ENCODE assay signal across 13 cellular contexts in the genomic region with DNA sequence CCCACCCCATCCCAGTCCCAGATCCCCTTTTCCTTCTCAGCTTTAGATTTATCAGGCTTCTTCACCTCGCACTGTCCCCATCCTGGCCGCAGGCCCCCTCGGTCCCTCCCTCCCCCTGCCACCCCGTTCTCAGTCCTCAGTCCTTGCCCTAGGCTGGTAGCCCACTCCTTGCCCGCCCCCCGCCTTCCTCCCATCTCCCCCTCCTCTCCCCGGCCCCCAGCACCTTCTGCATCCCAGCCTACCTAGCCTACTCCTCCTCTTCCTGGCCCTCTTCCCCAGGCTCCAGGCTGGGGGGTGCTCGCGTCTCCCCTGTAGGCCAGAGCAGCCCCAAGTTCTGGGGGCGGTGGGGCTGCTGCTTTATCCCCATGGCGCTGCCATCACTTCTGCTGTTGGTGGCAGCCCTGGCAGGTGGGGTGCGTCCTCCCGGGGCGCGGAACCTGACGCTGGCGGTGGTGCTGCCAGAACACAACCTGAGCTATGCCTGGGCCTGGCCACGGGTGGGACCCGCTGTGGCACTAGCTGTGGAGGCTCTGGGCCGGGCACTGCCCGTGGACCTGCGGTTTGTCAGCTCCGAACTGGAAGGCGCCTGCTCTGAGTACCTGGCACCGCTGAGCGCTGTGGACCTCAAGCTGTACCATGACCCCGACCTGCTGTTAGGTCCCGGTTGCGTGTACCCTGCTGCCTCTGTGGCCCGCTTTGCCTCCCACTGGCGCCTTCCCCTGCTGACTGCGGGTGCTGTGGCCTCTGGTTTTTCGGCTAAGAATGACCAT. TPM values are rescaled to one million over a fixed set of nuclear protein-coding genes. Genes with fewer than 3 reads are reported as not detected.
DNase-seq lines count a peak whose midpoint lies in the region; ATAC-seq and TF ChIP-seq lines count a peak whose summit lies in the region.
"Had no signal": no experiment of that assay in that cellular context is flagged by ENCODE, and none has a peak within 500 bp of the region (broad histone marks: within the 10 kb centered on the region; RNA-seq: fewer than 3 reads in every experiment).

No MANE protein-coding gene starts in this region.

- TF ChIP-seq EP300 in upper lobe of left lung (IDR thresholded peaks at IDR 0.05): no peak

- peak overlapping the region; percentile 24; the same call in 1 of the 2 replicates for H3K27ac ChIP-seq in WERI-Rb-1
- H3K27ac ChIP-seq in fibroblast of lung (ENCODE audit: insufficient read depth, low read length): no peak overlapping the region
- H3K27ac ChIP-seq in neuronal stem cell (replicated peaks; ENCODE audit: low read length): no peak overlapping the region
- H3K27ac ChIP-seq in upper lobe of left lung: peak overlapping the region; percentile 59 to 88 (median 82)

- H3K4me2 ChIP-seq in fibroblast of lung (ENCODE audit: extremely low read depth, insufficient read depth, low read length) (peak overlapping the region; percentile 86), neuronal stem cell (ENCODE audit: insufficient read depth, low read length, poor library complexity, severe bottlenecking) (no peak overlapping the region)

- peak overlapping the region; percentile 78 for H3K4ac ChIP-seq in neuronal stem cell (ENCODE audit: low read length)

- H3K18ac ChIP-seq in neuronal stem cell (ENCODE audit: low read length): peak overlapping the region; percentile 60

- H3K4me3 ChIP-seq in WERI-Rb-1 (ENCODE audit: low read depth, low read length) (peak overlapping the region; percentile 63), fibroblast of lung (replicated peaks in 1 of 4; ENCODE audit: control extremely low read depth in 1 of 4, insufficient read depth in 1 of 4, low read depth in 3 of 4, low read length in 4 of 4) (peak overlapping the region in 2 of 4 experiments; percentile 59 to 65), neuronal stem cell (ENCODE audit: low read length in 2 of 2) (no peak overlapping the region), upper lobe of left lung (peak overlapping the region in 3 of 4 donors; percentile 44 to 57 (median 49))

- H2AFZ ChIP-seq in fibroblast of lung (ENCODE audit: low read length) (no peak overlapping the region), neuronal stem cell (ENCODE audit: low read length) (no peak overlapping the region)

- H3K9ac ChIP-seq in fibroblast of lung (ENCODE audit: insufficient read depth, low read length) (peak overlapping the region; percentile 68), neuronal stem cell (ENCODE audit: low read depth, low read length, poor library complexity) (peak overlapping the region; percentile 53)

- peaks cover 2% of the 10 kb centered on the region for H3K79me1 ChIP-seq in neuronal stem cell (ENCODE audit: low read depth, low read length)

- in situ Hi-C loops in KBM-7 (cut with MboI; ENCODE audit: low pct_unique_long_range_greater_than_20kb, low sequenced_read_pairs): no loop called here

- H2BK120ac ChIP-seq in neuronal stem cell (ENCODE audit: low read depth, low read length): no peak overlapping the region

- ATAC-seq in upper lobe of left lung (ENCODE audit: low FRiP score in 2 of 2) (no peak), HG02973 (IDR thresholded peaks at IDR 0.05; ENCODE audit: unreplicated experiment) (no peak)
- ATAC-seq: HCT116; natural killer cell; stimulated activated effector memory CD8-positive, alpha-beta T cell treated with anti-CD3 and anti-CD28 coated beads, Interleukin-12 subunit alpha, Interleukin-12 subunit beta, amount 100 ng/mL, for 72 hours had no signal

- peak overlapping the region; percentile 70 for H2BK5ac ChIP-seq in neuronal stem cell (ENCODE audit: low read length)

- no CpG with 5 or more reads among the region's 33 CpGs for WGBS in neuronal stem cell (ENCODE audit: extremely low coverage in 2 of 2, insufficient read length in 2 of 2, insufficient replicate concordance in 1 of 2), 2 donors
- WGBS in upper lobe of left lung, 2 donors: 83 to 90% methylated on average over 18 to 33 of the region's 33 CpGs

- H4K20me1 ChIP-seq in fibroblast of lung (ENCODE audit: control insufficient read depth, extremely low read depth, insufficient read depth, low read length): no peaks in the 10 kb centered on the region

- peaks cover 4% of the 10 kb centered on the region for H3K79me2 ChIP-seq in fibroblast of lung (ENCODE audit: control insufficient read depth, insufficient read depth, low read length)

- H3K4me1 ChIP-seq in fibroblast of lung (ENCODE audit: control insufficient read depth, extremely low read depth, insufficient read depth, low read length) (peaks cover 14% of the 10 kb centered on the region), neuronal stem cell (ENCODE audit: control insufficient read depth in 2 of 2, insufficient read depth in 1 of 2, low read depth in 1 of 2, low read length in 2 of 2) (peaks cover 6 to 7% of the 10 kb centered on the region in 2 donors), upper lobe of left lung (peaks cover 23 to 32% (median 28%) of the 10 kb centered on the region in 4 donors)

- H4K8ac ChIP-seq in neuronal stem cell (ENCODE audit: low read depth, low read length): no peak overlapping the region

- peak overlapping the region; percentile 91 for H2AK5ac ChIP-seq in neuronal stem cell (ENCODE audit: low read depth, low read length)

- peaks cover 34% of the 10 kb centered on the region for H3K36me3 ChIP-seq in WERI-Rb-1
- no peaks in the 10 kb centered on the region for H3K36me3 ChIP-seq in fibroblast of lung (ENCODE audit: control insufficient read depth, insufficient read depth, low read length)
- peaks cover 0 to 4% of the 10 kb centered on the region in 2 donors for H3K36me3 ChIP-seq in neuronal stem cell (replicated peaks in 1 of 2; ENCODE audit: control insufficient read depth in 2 of 2, insufficient read depth in 2 of 2, low read length in 2 of 2)
- no peaks in the 10 kb centered on the region for H3K36me3 ChIP-seq in upper lobe of left lung

- no peaks in the 10 kb centered on the region for H3K27me3 ChIP-seq in WERI-Rb-1 (ENCODE audit: insufficient read depth, low read depth, severe bottlenecking)
- no peaks in the 10 kb centered on the region for H3K27me3 ChIP-seq in fibroblast of lung (ENCODE audit: control insufficient read depth, insufficient read depth, low read length)
- H3K27me3 ChIP-seq in neuronal stem cell (ENCODE audit: control insufficient read depth in 3 of 3, insufficient read depth in 3 of 3, low read depth in 1 of 3, low read length in 3 of 3): peaks cover 0 to 19% (median 0%) of the 10 kb centered on the region in 3 experiments
- H3K27me3 ChIP-seq in upper lobe of left lung: no peaks in the 10 kb centered on the region

- H4K91ac ChIP-seq in neuronal stem cell (ENCODE audit: low read depth, low read length, poor library complexity): peak overlapping the region; percentile 89

- TF ChIP-seq CTCF in WERI-Rb-1 (IDR thresholded peaks at IDR 0.05; ENCODE audit: low read depth, low read length) (no peak), fibroblast of lung (conservative IDR thresholded peaks at IDR 0.05 in 1 of 2, IDR thresholded peaks at IDR 0.05 in 1 of 2; ENCODE audit: low read depth in 1 of 2, low read length in 2 of 2) (no peak), upper lobe of left lung (IDR thresholded peaks at IDR 0.05) (no peak)

- peak overlapping the region; percentile 77 for H2BK12ac ChIP-seq in neuronal stem cell (ENCODE audit: low read length)

- DNase-seq in WERI-Rb-1 (no peak), fibroblast of lung (ENCODE audit: low read depth in 2 of 2) (no peak), neuronal stem cell (ENCODE audit: low spot score) (no peak), upper lobe of left lung (peak in 1 of 2 donors; percentile 82), KBM-7 (no peak), occipital lobe (lab: John Stamatoyannopoulos, UW) (no peak)
- DNase-seq: activated naive CD8-positive, alpha-beta T cell treated with anti-CD3 and anti-CD28 coated beads, Interleukin-2, amount 10 ng/mL, durations not matched to agents 7 days and 5 days; KG1; natural killer cell; NCI-H2029 treated with DMSO at 0.1 percent for 48 hours had no signal

- H3K9me3 ChIP-seq in WERI-Rb-1 (ENCODE audit: severe bottlenecking) (no peaks in the 10 kb centered on the region), fibroblast of lung (ENCODE audit: control insufficient read depth, insufficient read depth, low read depth, low read length) (no peaks in the 10 kb centered on the region), neuronal stem cell (replicated peaks in 1 of 2; ENCODE audit: control insufficient read depth in 2 of 2, insufficient read depth in 1 of 2, low read depth in 1 of 2, low read length in 2 of 2) (no peaks in the 10 kb centered on the region), upper lobe of left lung (no peaks in the 10 kb centered on the region)

- H2BK15ac ChIP-seq in neuronal stem cell (ENCODE audit: low read length): no peak overlapping the region

- peak overlapping the region; percentile 80 for H3K23ac ChIP-seq in neuronal stem cell (ENCODE audit: low read depth, low read length, poor library complexity)

- peak overlapping the region; percentile 48 for H3K14ac ChIP-seq in neuronal stem cell (ENCODE audit: low read length)

- TF ChIP-seq POLR2A in upper lobe of left lung (IDR thresholded peaks at IDR 0.05): no peak

RNA-seq across cellular contexts. Expression of gene NPR2, which starts 0.8 kb away (rescaled TPM):
- 23.6 and 47.4 TPM in 2 replicates for total RNA-seq in fibroblast of lung
- polyA plus RNA-seq in fibroblast of lung: 26.3 and 34.1 TPM in 2 replicates
- 34.6 and 38.9 TPM in 2 replicates for polyA plus RNA-seq in fibroblast of lung (2012)
- polyA minus RNA-seq in fibroblast of lung (ENCODE audit: low replicate concordance): 47.4 TPM in 2 replicates
- 15.9 TPM for polyA plus RNA-seq in neuronal stem cell (2013, experiment 1 of 2)
- 15.3 TPM for polyA plus RNA-seq in neuronal stem cell (2013, experiment 2 of 2)
- 10 to 100 TPM in 4 of 6 donors, 1 to 10 TPM in 2; 8.3 to 46.1 (median 13.1) TPM for total RNA-seq in upper lobe of left lung
- total RNA-seq in occipital lobe: 11.2 TPM

RNA-seq across cellular contexts. Expression of gene SPAG8, which starts 19.8 kb away (rescaled TPM):
- 1.0 and 1.3 TPM in 2 replicates for total RNA-seq in fibroblast of lung
- 0.62 and 0.64 TPM in 2 replicates for polyA plus RNA-seq in fibroblast of lung
- 0.35 and 1.0 TPM in 2 replicates for polyA plus RNA-seq in fibroblast of lung (2012)
- 0.26 TPM in 1 of 2 replicates, not detected in the other for polyA minus RNA-seq in fibroblast of lung (ENCODE audit: low replicate concordance)
- 0.64 TPM for polyA plus RNA-seq in neuronal stem cell (2013, experiment 1 of 2)
- polyA plus RNA-seq in neuronal stem cell (2013, experiment 2 of 2): 0.57 TPM
- 10 to 100 TPM in 3 of 6 donors, 1 to 10 TPM in 3; 2.5 to 43.0 (median 13.3) TPM for total RNA-seq in upper lobe of left lung
- 4.7 TPM for total RNA-seq in occipital lobe

RNA-seq across cellular contexts. Expression of gene HINT2, which starts 22.6 kb away (rescaled TPM):
- total RNA-seq in fibroblast of lung: 24.9 and 34.2 TPM in 2 replicates
- polyA plus RNA-seq in fibroblast of lung: 13.1 and 22.9 TPM in 2 replicates
- polyA plus RNA-seq in fibroblast of lung (2012): 29.5 and 48.6 TPM in 2 replicates
- polyA minus RNA-seq in fibroblast of lung (ENCODE audit: low replicate concordance): 6.8 and 9.2 TPM in 2 replicates
- 56.0 TPM for polyA plus RNA-seq in neuronal stem cell (2013, experiment 1 of 2)
- polyA plus RNA-seq in neuronal stem cell (2013, experiment 2 of 2): 59.2 TPM
- 10 to 100 TPM; 15.7 to 57.9 (median 42.2) TPM for total RNA-seq in upper lobe of left lung
- 7.0 TPM for total RNA-seq in occipital lobe

RNA-seq across cellular contexts. Expression of gene FAM221B, which starts 36.3 kb away (rescaled TPM):
- total RNA-seq in fibroblast of lung: not detected in 2 replicates
- polyA plus RNA-seq in fibroblast of lung: not detected in 2 replicates
- polyA plus RNA-seq in fibroblast of lung (2012): not detected in 2 replicates
- polyA minus RNA-seq in fibroblast of lung (ENCODE audit: low replicate concordance): not detected in 2 replicates
- polyA plus RNA-seq in neuronal stem cell (2013, experiment 1 of 2): 0.13 TPM
- polyA plus RNA-seq in neuronal stem cell (2013, experiment 2 of 2): 0.10 TPM
- total RNA-seq in upper lobe of left lung: under 1 TPM in 2 of 6 donors, not detected in 4; 0.10 to 0.15 TPM
- not detected for total RNA-seq in occipital lobe
- total RNA-seq: activated naive CD8-positive, alpha-beta T cell treated with anti-CD3 and anti-CD28 coated beads, Interleukin-2, amount 10 ng/mL, durations not matched to agents 7 days and 5 days; natural killer cell had no signal

RNA-seq across cellular contexts. Expression of gene TMEM8B, which starts 36.8 kb away (rescaled TPM):
- 2.1 and 3.0 TPM in 2 replicates for total RNA-seq in fibroblast of lung
- 2.7 and 3.0 TPM in 2 replicates for polyA plus RNA-seq in fibroblast of lung
- 9.7 and 10.8 TPM in 2 replicates for polyA plus RNA-seq in fibroblast of lung (2012)
- polyA minus RNA-seq in fibroblast of lung (ENCODE audit: low replicate concordance): 18.2 and 23.8 TPM in 2 replicates
- polyA plus RNA-seq in neuronal stem cell (2013, experiment 1 of 2): 32.8 TPM
- 35.8 TPM for polyA plus RNA-seq in neuronal stem cell (2013, experiment 2 of 2)
- total RNA-seq in upper lobe of left lung: 10 to 100 TPM in 3 of 6 donors, 1 to 10 TPM in 3; 6.5 to 21.0 (median 10.0) TPM
- total RNA-seq in occipital lobe: 5.6 TPM

Comparison
In these comparisons a context has a peak if more than half of its experiments do, and no peak if none do; other contexts are left out.
1. H3K27ac ChIP-seq: peak in WERI-Rb-1 (single experiment) and upper lobe of left lung (4 of 4); none in fibroblast of lung (single experiment) and neuronal stem cell (single experiment).
2. H3K4me3 ChIP-seq: peak in WERI-Rb-1 (single experiment) and upper lobe of left lung (3 of 4); none in neuronal stem cell (0 of 2).